In genomic region chr7:48083114-48083830, GRCh38 we compare ENCODE assay signal across 14 cellular contexts. TPM values are rescaled to one million over a fixed set of nuclear protein-coding genes. Genes with fewer than 3 reads are reported as not detected.
DNase-seq lines count a peak whose midpoint lies in the region; ATAC-seq, FAIRE-seq and TF ChIP-seq lines count a peak whose summit lies in the region.
"Had no signal": no experiment of that assay in that cellular context is flagged by ENCODE, and none has a peak within 500 bp of the region (broad histone marks: within the 10 kb centered on the region; RNA-seq: fewer than 3 reads in every experiment).

No MANE protein-coding gene starts in this region.

- no peak for TF ChIP-seq EP300 in H1 (IDR thresholded peaks at IDR 0.05; ENCODE audit: borderline replicate concordance in 1 of 2, low read depth in 2 of 2, low read length in 2 of 2)

- H4K20me1 ChIP-seq in GM23248 (ENCODE audit: insufficient read depth), result no peaks in the 10 kb centered on the region
- no peaks in the 10 kb centered on the region for H4K20me1 ChIP-seq in H1 (replicated peaks in 1 of 2; ENCODE audit: control insufficient read depth in 1 of 2, insufficient read depth in 2 of 2, low read length in 2 of 2)

- H2AFZ ChIP-seq in GM23248 (no peak overlapping the region), H1 (ENCODE audit: low read length) (no peak overlapping the region; the same call in 1 of the 2 replicates), trophoblast cell (ENCODE audit: insufficient read depth, low read length, poor library complexity) (no peak overlapping the region)

- no peak overlapping the region for H2BK5ac ChIP-seq in H1 (ENCODE audit: low read depth, low read length)
- peak overlapping the region; percentile 55 for H2BK5ac ChIP-seq in trophoblast cell (ENCODE audit: low read depth, low read length, poor library complexity)

- in situ Hi-C loops in GM23248 (cut with MboI), result no loop called here

- no peak overlapping the region for H4K12ac ChIP-seq in trophoblast cell (ENCODE audit: low read depth, low read length)

- no peaks in the 10 kb centered on the region; the same call in 1 of the 2 replicates for H3K23me2 ChIP-seq in H1 (ENCODE audit: low read depth, low read length)

- H2BK12ac ChIP-seq in H1 (ENCODE audit: low read depth, low read length) (peak overlapping the region; percentile 55; the same call in 1 of the 2 replicates), trophoblast cell (ENCODE audit: low read length) (peak overlapping the region; percentile 97)

- no peaks in the 10 kb centered on the region for H3K9me3 ChIP-seq in GM23248 (ENCODE audit: low read depth)
- H3K9me3 ChIP-seq in SJSA1 (replicated peaks), result no peaks in the 10 kb centered on the region
- H3K9me3 ChIP-seq in H1 (ENCODE audit: insufficient read depth in 2 of 2, low read depth in 1 of 2, low read length in 1 of 2), result no peaks in the 10 kb centered on the region; a peak in 1 of 4 replicates
- H3K9me3 ChIP-seq in trophoblast cell (ENCODE audit: insufficient read depth, low read depth, low read length), result no peaks in the 10 kb centered on the region
- H3K9me3 ChIP-seq: esophagus muscularis mucosa had no signal

- H3K4ac ChIP-seq in H1 (replicated peaks; ENCODE audit: insufficient read length, low read depth, low read length) (peak overlapping the region; percentile 21), trophoblast cell (ENCODE audit: low read depth, low read length) (no peak overlapping the region)

- H3K36me3 ChIP-seq in GM23248 (ENCODE audit: low read depth) (no peaks in the 10 kb centered on the region), SJSA1 (no peaks in the 10 kb centered on the region), H1 (ENCODE audit: control insufficient read depth in 2 of 4, insufficient read depth in 4 of 4, low read length in 3 of 4) (no peaks in the 10 kb centered on the region), trophoblast cell (ENCODE audit: control insufficient read depth in 1 of 2, insufficient read depth in 2 of 2, low read length in 2 of 2) (no peaks in the 10 kb centered on the region)
- H3K36me3 ChIP-seq: esophagus muscularis mucosa had no signal

- H3K14ac ChIP-seq in H1 (ENCODE audit: insufficient read length) (no peak overlapping the region), trophoblast cell (ENCODE audit: low read length) (peak overlapping the region; percentile 65)

- ATAC-seq in GM19324 (IDR thresholded peaks at IDR 0.05; ENCODE audit: low FRiP score, unreplicated experiment), result no peak
- ATAC-seq: activated naive CD4-positive, alpha-beta T cell treated with anti-CD3 and anti-CD28 coated beads, Interleukin-2, amount 50 U/mL, for 72 hours had no signal

- H3K4me1 ChIP-seq in GM23248 (ENCODE audit: insufficient read depth) (peaks cover 44% of the 10 kb centered on the region), SJSA1 (replicated peaks) (peaks cover 59% of the 10 kb centered on the region), H1 (replicated peaks in 1 of 4; ENCODE audit: control insufficient read depth in 3 of 4, insufficient read depth in 4 of 4, low read length in 3 of 4) (peaks cover 5 to 11% (median 5%) of the 10 kb centered on the region in 4 experiments), trophoblast cell (ENCODE audit: control insufficient read depth in 1 of 2, insufficient read depth in 2 of 2, low read length in 2 of 2) (peaks cover 24 to 27% of the 10 kb centered on the region in 2 experiments)

- DNase-seq in GM23248, result peak; percentile 29
- DNase-seq in SJSA1 (ENCODE audit: low read depth in 1 of 2, low spot score in 2 of 2), result peak in 1 of 2 experiments; percentile 70
- no peak for DNase-seq in H1 (ENCODE audit: low read depth in 1 of 2, low spot score in 2 of 2)
- peak; percentile 85 to 92 for DNase-seq in trophoblast cell
- no peak for DNase-seq in NCI-H2029 treated with DMSO at 0.1 percent for 48 hours (lab: John Stamatoyannopoulos, UW)
- no peak for DNase-seq in COLO668 (lab: John Stamatoyannopoulos, UW; ENCODE audit: unreplicated experiment)
- DNase-seq: NCI-H526 treated with DMSO at 0.1 percent for 48 hours; stimulated activated CD4-positive, alpha-beta T cell treated with anti-CD3 and anti-CD28 coated beads, Interleukin-12 subunit alpha, Interleukin-12 subunit beta, amount 100 ng/mL, for 4 hours had no signal

- H2BK120ac ChIP-seq in H1 (replicated peaks; ENCODE audit: low read depth, low read length), result no peak overlapping the region
- H2BK120ac ChIP-seq in trophoblast cell (ENCODE audit: insufficient read depth, low read length, poor library complexity), result peak overlapping the region; percentile 48

- no peak overlapping the region for H3K4me2 ChIP-seq in GM23248 (ENCODE audit: unreplicated experiment)
- no peak overlapping the region for H3K4me2 ChIP-seq in H1 (ENCODE audit: insufficient read depth in 1 of 2, low read depth in 2 of 2, low read length in 2 of 2)
- H3K4me2 ChIP-seq in trophoblast cell (ENCODE audit: low read length), result no peak overlapping the region

- no peak for TF ChIP-seq POLR2A in H1 (IDR thresholded peaks at IDR 0.05; ENCODE audit: control extremely low read depth in 1 of 2, low read depth in 2 of 2, low read length in 2 of 2)

- H3K9ac ChIP-seq in GM23248, result no peak overlapping the region
- no peak overlapping the region for H3K9ac ChIP-seq in H1 (replicated peaks in 1 of 4; ENCODE audit: extremely low read depth in 1 of 4, low read depth in 3 of 4, low read length in 3 of 4)
- no peak overlapping the region for H3K9ac ChIP-seq in trophoblast cell (ENCODE audit: low read length)
- H3K9ac ChIP-seq: KMS-11 had no signal

- no peak overlapping the region for H3K56ac ChIP-seq in H1 (replicated peaks; ENCODE audit: insufficient read length, low read depth, low read length)

- H3K79me1 ChIP-seq in H1 (ENCODE audit: low read depth, low read length) (no peaks in the 10 kb centered on the region), trophoblast cell (ENCODE audit: low read length) (peaks cover 31% of the 10 kb centered on the region)

- WGBS in GM23248 (ENCODE audit: low coverage in 1 of 2, low lambda C conversion rate in 2 of 2, missing lambda C conversion rate in 2 of 2), 2 experiments, result 78 to 82% methylated on average over 6 of the region's 6 CpGs
- WGBS in H1 (ENCODE audit: extremely low coverage in 1 of 2, insufficient coverage in 1 of 2, insufficient read length in 1 of 2, insufficient replicate concordance in 2 of 2, low coverage in 1 of 2, low lambda C conversion rate in 2 of 2, missing lambda C conversion rate in 1 of 2), 2 experiments, result 85% methylated on average over 6 of the region's 6 CpGs; no CpG with 5 or more reads in 1 of the 2 experiments
- WGBS in trophoblast cell (ENCODE audit: extremely low coverage, insufficient coverage, insufficient read length), result no CpG with 5 or more reads among the region's 6 CpGs

- H4K5ac ChIP-seq in H1 (ENCODE audit: insufficient read length, low read depth, low read length), result no peak overlapping the region

- TF ChIP-seq RAD21 in H1 (IDR thresholded peaks at IDR 0.05 in 1 of 2, conservative IDR thresholded peaks at IDR 0.05 in 1 of 2; ENCODE audit: low read depth in 2 of 2, low read length in 2 of 2), result no peak

- H3K27me3 ChIP-seq in GM23248 (replicated peaks; ENCODE audit: insufficient read depth) (no peaks in the 10 kb centered on the region), SJSA1 (replicated peaks) (no peaks in the 10 kb centered on the region), H1 (replicated peaks in 1 of 4; ENCODE audit: control insufficient read depth in 3 of 4, extremely low read depth in 1 of 4, insufficient read depth in 3 of 4, low read length in 3 of 4) (no peaks in the 10 kb centered on the region), trophoblast cell (ENCODE audit: insufficient read depth, low read length) (no peaks in the 10 kb centered on the region)
- H3K27me3 ChIP-seq: esophagus muscularis mucosa had no signal

- H3K27ac ChIP-seq in GM23248 (no peak overlapping the region), SJSA1 (peak overlapping the region; percentile 100), H1 (ENCODE audit: low read depth, low read length) (no peak overlapping the region), trophoblast cell (ENCODE audit: low read depth, low read length) (peak overlapping the region; percentile 33)
- H3K27ac ChIP-seq: esophagus muscularis mucosa, KMS-11 had no signal

- no peaks in the 10 kb centered on the region for H3K9me2 ChIP-seq in GM23248 (ENCODE audit: insufficient read depth)

- H3K79me2 ChIP-seq in GM23248 (ENCODE audit: insufficient read depth) (no peaks in the 10 kb centered on the region), H1 (ENCODE audit: control insufficient read depth in 1 of 2, insufficient read depth in 2 of 2, low read length in 2 of 2) (no peaks in the 10 kb centered on the region), trophoblast cell (ENCODE audit: control insufficient read depth, insufficient read depth, low read length, poor library complexity) (peaks cover 2% of the 10 kb centered on the region)

- no peak overlapping the region for H2BK15ac ChIP-seq in H1 (ENCODE audit: low read length)

- no peak for TF ChIP-seq CTCF in H1 (IDR thresholded peaks at IDR 0.05; ENCODE audit: control extremely low read depth in 1 of 3, insufficient read depth in 1 of 3, low read depth in 1 of 3, low read length in 3 of 3)

- no peak for FAIRE-seq in H1 (lab: Jason Lieb, UNC)
- FAIRE-seq: GM19239 had no signal

- H3K4me3 ChIP-seq in GM23248 (no peak overlapping the region), SJSA1 (no peak overlapping the region), H1 (ENCODE audit: extremely low read depth in 1 of 4, insufficient read depth in 2 of 4, low read depth in 3 of 4, low read length in 4 of 4) (no peak overlapping the region), trophoblast cell (ENCODE audit: low read depth, low read length) (no peak overlapping the region)
- H3K4me3 ChIP-seq: esophagus muscularis mucosa had no signal

- CTCF ChIA-PET in H1 (lab: Charles Lee; ENCODE audit: partially characterized antibody), result interaction anchor here (0.9 to 2.7 kb wide), 4 partner anchors 20 to 95 kb away, joined by 3 to 10 read pairs (median 4); no protein-coding TSS in a partner anchor

- H3K23ac ChIP-seq in H1 (ENCODE audit: insufficient read length) (no peak overlapping the region), trophoblast cell (ENCODE audit: low read length) (no peak overlapping the region)

- H4K8ac ChIP-seq in H1 (ENCODE audit: extremely low read depth, insufficient read depth, low read length), result no peak overlapping the region
- H4K8ac ChIP-seq in trophoblast cell (ENCODE audit: low read depth, low read length), result peak overlapping the region; percentile 26

- no peak overlapping the region for H2AK5ac ChIP-seq in H1 (ENCODE audit: low read depth, low read length)
- H2AK5ac ChIP-seq in trophoblast cell (ENCODE audit: low read length), result peak overlapping the region; percentile 94

- H2BK20ac ChIP-seq in H1 (ENCODE audit: low read length), result 0 out of 2 replicates have a peak overlapping the region, but pooled peaks have one; percentile 6

- H3K18ac ChIP-seq in H1 (ENCODE audit: extremely low read depth, low read length), result no peak overlapping the region
- H3K18ac ChIP-seq in trophoblast cell (ENCODE audit: low read length), result no peak overlapping the region

- H3F3A ChIP-seq in GM23248 (ENCODE audit: insufficient read depth), result peaks cover 49% of the 10 kb centered on the region

- H4K91ac ChIP-seq in H1 (replicated peaks; ENCODE audit: insufficient read length, low read length) (peak overlapping the region; percentile 10), trophoblast cell (ENCODE audit: low read depth, low read length) (peak overlapping the region; percentile 86)

- POLR2A ChIA-PET in H1 (lab: Charles Lee; ENCODE audit: partially characterized antibody), result no interaction called here

RNA-seq across cellular contexts. Expression of gene UPP1, which starts 5.8 kb away (rescaled TPM):
- 12.5 and 12.9 TPM in 2 replicates for total RNA-seq in GM23248 (2014; rRNA removed; shearing (Covaris generic))
- 33.2 and 38.1 TPM in 2 replicates for polyA plus RNA-seq in GM23248 (2016; fragmentation: Nextera tagmentation; extraction: Ambion mirVana)
- 39.8 and 60.4 TPM in 2 replicates for total RNA-seq in SJSA1 (2014; rRNA removed; shearing (Covaris generic))
- 37.5 and 40.7 TPM in 2 replicates for total RNA-seq in H1 (2021; fragmentation: NEBNext Ultra II Directional; extraction: Animal tissue kit (Norgen Biotek cat#: 25700))
- polyA plus RNA-seq in H1 (2011; rRNA removed), result 46.2 and 61.4 TPM in 2 replicates
- 58.2 TPM for polyA plus RNA-seq in H1 (2011; cell fraction: cytosol; rRNA removed)
- polyA plus RNA-seq in H1 (2011; cell fraction: nucleus; rRNA removed), result 66.5 TPM
- polyA plus RNA-seq in H1 (2012, experiment 1 of 2), result 27.9 to 52.2 TPM (median 42.1 TPM) in 4 replicates
- polyA plus RNA-seq in H1 (2012, experiment 2 of 2), result 52.2 TPM
- polyA plus RNA-seq in H1 (2013, experiment 1 of 2), result 26.9 TPM
- polyA plus RNA-seq in H1 (2013, experiment 2 of 2), result 26.2 TPM
- 12.3 and 17.4 TPM in 2 replicates for polyA minus RNA-seq in H1 (2011; rRNA and poly(A)+ RNA removed)
- 15.8 TPM for polyA minus RNA-seq in H1 (2011; cell fraction: cytosol; rRNA and poly(A)+ RNA removed)
- polyA minus RNA-seq in H1 (2011; cell fraction: nucleus; rRNA and poly(A)+ RNA removed), result 22.2 TPM
- polyA plus RNA-seq in trophoblast cell (2013), result 106 and 107 TPM in 2 replicates

RNA-seq across cellular contexts. Expression of gene C7orf57, which starts 47.9 kb away (rescaled TPM):
- total RNA-seq in GM23248 (2014; rRNA removed; shearing (Covaris generic)), result not detected in 2 replicates
- not detected in 2 replicates for polyA plus RNA-seq in GM23248 (2016; fragmentation: Nextera tagmentation; extraction: Ambion mirVana)
- 0.34 and 3.8 TPM in 2 replicates for total RNA-seq in SJSA1 (2014; rRNA removed; shearing (Covaris generic))
- 0.27 and 0.56 TPM in 2 replicates for total RNA-seq in H1 (2021; fragmentation: NEBNext Ultra II Directional; extraction: Animal tissue kit (Norgen Biotek cat#: 25700))
- polyA plus RNA-seq in H1 (2011; rRNA removed), result 0.08 and 0.25 TPM in 2 replicates
- 0.27 TPM for polyA plus RNA-seq in H1 (2011; cell fraction: cytosol; rRNA removed)
- polyA plus RNA-seq in H1 (2011; cell fraction: nucleus; rRNA removed), result 0.57 TPM
- 0.08 to 0.43 TPM (median 0.18 TPM) in 3 of 4 replicates, not detected in the other for polyA plus RNA-seq in H1 (2012, experiment 1 of 2)
- polyA plus RNA-seq in H1 (2012, experiment 2 of 2), result not detected
- 0.30 TPM for polyA plus RNA-seq in H1 (2013, experiment 1 of 2)
- polyA plus RNA-seq in H1 (2013, experiment 2 of 2), result 0.24 TPM
- polyA minus RNA-seq in H1 (2011; rRNA and poly(A)+ RNA removed), result 0.10 and 0.19 TPM in 2 replicates
- polyA minus RNA-seq in H1 (2011; cell fraction: cytosol; rRNA and poly(A)+ RNA removed), result not detected
- 0.40 TPM for polyA minus RNA-seq in H1 (2011; cell fraction: nucleus; rRNA and poly(A)+ RNA removed)
- 0.22 and 0.25 TPM in 2 replicates for polyA plus RNA-seq in trophoblast cell (2013)
- total RNA-seq: esophagus muscularis mucosa, mesothelial cell of epicardium had no signal

RNA-seq across cellular contexts. Expression of gene SUN3, which starts 54.4 kb away (rescaled TPM):
- total RNA-seq in GM23248 (2014; rRNA removed; shearing (Covaris generic)), result not detected in 2 replicates
- not detected in 2 replicates for polyA plus RNA-seq in GM23248 (2016; fragmentation: Nextera tagmentation; extraction: Ambion mirVana)
- 17.0 and 24.4 TPM in 2 replicates for total RNA-seq in SJSA1 (2014; rRNA removed; shearing (Covaris generic))
- total RNA-seq in H1 (2021; fragmentation: NEBNext Ultra II Directional; extraction: Animal tissue kit (Norgen Biotek cat#: 25700)), result not detected in 2 replicates
- polyA plus RNA-seq in H1 (2011; rRNA removed), result not detected in 2 replicates
- polyA plus RNA-seq in H1 (2011; cell fraction: cytosol; rRNA removed), result not detected
- not detected for polyA plus RNA-seq in H1 (2011; cell fraction: nucleus; rRNA removed)
- not detected in 4 replicates for polyA plus RNA-seq in H1 (2012, experiment 1 of 2)
- polyA plus RNA-seq in H1 (2012, experiment 2 of 2), result not detected
- 0.24 TPM for polyA plus RNA-seq in H1 (2013, experiment 1 of 2)
- polyA plus RNA-seq in H1 (2013, experiment 2 of 2), result 0.17 TPM
- polyA minus RNA-seq in H1 (2011; rRNA and poly(A)+ RNA removed), result not detected in 2 replicates
- polyA minus RNA-seq in H1 (2011; cell fraction: cytosol; rRNA and poly(A)+ RNA removed), result not detected
- not detected for polyA minus RNA-seq in H1 (2011; cell fraction: nucleus; rRNA and poly(A)+ RNA removed)
- polyA plus RNA-seq in trophoblast cell (2013), result 4.0 and 4.8 TPM in 2 replicates
- total RNA-seq: activated naive CD4-positive, alpha-beta T cell treated with anti-CD3 and anti-CD28 coated beads, Interleukin-2, amount 50 U/mL, for 72 hours; esophagus muscularis mucosa; mesothelial cell of epicardium had no signal

Comparison
In these comparisons a context has a peak if more than half of its experiments do, and no peak if none do; other contexts are left out.
1. DNase-seq: peak in GM23248 (single experiment) and trophoblast cell (2 of 2); none in H1 (0 of 2), NCI-H2029 treated with DMSO at 0.1 percent for 48 hours (single experiment) and COLO668 (single experiment).
2. H3K27ac ChIP-seq: peak in SJSA1 (single experiment) and trophoblast cell (single experiment); none in GM23248 (single experiment) and H1 (single experiment).
3. RNA of gene SUN3, which starts 54.4 kb away (total RNA-seq): 17.0 to 24.4 TPM in SJSA1; not detected in GM23248 and not detected in H1; every median in the first group is over 10 times any median in the second.